Comparison of ENCODE assay signal across 16 cellular contexts in genomic region chr5:171714851-171715250, GRCh38.
DNase-seq lines count a peak whose midpoint lies in the region; ATAC-seq and TF ChIP-seq lines count a peak whose summit lies in the region.
"Had no signal": no experiment of that assay in that cellular context is flagged by ENCODE, and none has a peak within 500 bp of the region (broad histone marks: within the 10 kb centered on the region; RNA-seq: fewer than 3 reads in every experiment).

No MANE protein-coding gene starts in this region.

- peaks cover 3% of the 10 kb centered on the region for H3K9me3 Mint-ChIP-seq in endodermal cell
- peaks cover 4% of the 10 kb centered on the region for H3K9me3 Mint-ChIP-seq in osteocyte (ENCODE audit: unreplicated experiment)
- peaks cover 0 to 3% of the 10 kb centered on the region in 2 donors for H3K9me3 Mint-ChIP-seq in activated T-cell treated with anti-CD3 and anti-CD28 coated beads, Interleukin-2, amount 50 U/mL, for 72 hours
- H3K9me3 Mint-ChIP-seq: CD4-positive, alpha-beta T cell; GM23338; HFFc6 had no signal

- ATAC-seq in Right ventricle myocardium inferior (no peak), HG03097 (IDR thresholded peaks at IDR 0.05; ENCODE audit: low FRiP score, unreplicated experiment) (no peak)
- no peak for ATAC-seq in activated T-cell treated with anti-CD3 and anti-CD28 coated beads, Interleukin-2, amount 50 U/mL, for 72 hours (replicated peaks in 1 of 2)
- ATAC-seq: GM23338, HCT116 had no signal

- TF ChIP-seq CTCF in right atrium auricular region (IDR thresholded peaks at IDR 0.05) (no peak), endodermal cell (conservative IDR thresholded peaks at IDR 0.05) (no peak), osteocyte (IDR thresholded peaks at IDR 0.05) (no peak), GM13977 (IDR thresholded peaks at IDR 0.05; ENCODE audit: extremely low read depth, insufficient read depth, missing control alignments) (no peak)

- no peaks in the 10 kb centered on the region for H3K27me3 ChIP-seq in right atrium auricular region
- no peaks in the 10 kb centered on the region for H3K27me3 ChIP-seq in endodermal cell (ENCODE audit: control insufficient read depth, insufficient read depth, low read length, poor library complexity, severe bottlenecking)

- peak; percentile 36 for DNase-seq in right atrium auricular region (ENCODE audit: low spot score)
- no peak for DNase-seq in Right ventricle myocardium inferior (ENCODE audit: missing footprints)
- peak; percentile 24 for DNase-seq in endodermal cell
- peak; percentile 65 for DNase-seq in osteocyte (ENCODE audit: extremely low spot score, unreplicated experiment)
- no peak for DNase-seq in activated T-cell treated with anti-CD3 and anti-CD28 coated beads, Interleukin-2, amount 50 U/mL, for 72 hours
- DNase-seq in GM13977 (ENCODE audit: low spot score), result no peak
- DNase-seq: ACHN; BE2C; Caco-2; CD4-positive, alpha-beta T cell; HFFc6; IMR-90 had no signal

- WGBS in endodermal cell (ENCODE audit: insufficient coverage in 1 of 2, insufficient read length in 1 of 2), 2 experiments, result 94 to 100% methylated on average over 1 of the region's 1 CpG

- in situ Hi-C loops in GM13977 (cut with MboI; ENCODE audit: low pct_unique_long_range_greater_than_20kb, low sequenced_read_pairs, unreplicated experiment), result no loop called here

- H3K4me3 Mint-ChIP-seq in endodermal cell, result no peak overlapping the region
- no peak overlapping the region for H3K4me3 Mint-ChIP-seq in osteocyte (ENCODE audit: unreplicated experiment)
- no peak overlapping the region for H3K4me3 Mint-ChIP-seq in activated T-cell treated with anti-CD3 and anti-CD28 coated beads, Interleukin-2, amount 50 U/mL, for 72 hours
- H3K4me3 Mint-ChIP-seq: CD4-positive, alpha-beta T cell; GM23338; HFFc6 had no signal

- H3K27me3 Mint-ChIP-seq in endodermal cell (ENCODE audit: insufficient read depth) (peaks cover 9% of the 10 kb centered on the region), osteocyte (ENCODE audit: unreplicated experiment) (peaks cover 48% of the 10 kb centered on the region)
- peaks cover 15% of the 10 kb centered on the region for H3K27me3 Mint-ChIP-seq in activated T-cell treated with anti-CD3 and anti-CD28 coated beads, Interleukin-2, amount 50 U/mL, for 72 hours (ENCODE audit: low read depth)

- H3K36me3 Mint-ChIP-seq in endodermal cell (ENCODE audit: low read depth) (no peaks in the 10 kb centered on the region), osteocyte (ENCODE audit: unreplicated experiment) (no peaks in the 10 kb centered on the region)
- H3K36me3 Mint-ChIP-seq in activated T-cell treated with anti-CD3 and anti-CD28 coated beads, Interleukin-2, amount 50 U/mL, for 72 hours (ENCODE audit: insufficient read depth in 2 of 2), result no peaks in the 10 kb centered on the region

- no peaks in the 10 kb centered on the region for H3K36me3 ChIP-seq in right atrium auricular region
- H3K36me3 ChIP-seq in endodermal cell (ENCODE audit: control insufficient read depth, insufficient read depth, low read length), result no peaks in the 10 kb centered on the region
- H3K36me3 ChIP-seq: BE2C had no signal

- H3K9me3 ChIP-seq in right atrium auricular region, result no peaks in the 10 kb centered on the region
- H3K9me3 ChIP-seq in endodermal cell (ENCODE audit: control insufficient read depth, low read length), result peaks cover 8% of the 10 kb centered on the region
- H3K9me3 ChIP-seq: BE2C had no signal

- no peak overlapping the region for H3K27ac Mint-ChIP-seq in endodermal cell
- no peak overlapping the region for H3K27ac Mint-ChIP-seq in osteocyte (ENCODE audit: unreplicated experiment)
- no peak overlapping the region for H3K27ac Mint-ChIP-seq in activated T-cell treated with anti-CD3 and anti-CD28 coated beads, Interleukin-2, amount 50 U/mL, for 72 hours
- H3K27ac Mint-ChIP-seq: CD4-positive, alpha-beta T cell; GM23338; HFFc6 had no signal

- H3K9ac ChIP-seq in endodermal cell (ENCODE audit: extremely low read depth, low read length, poor library complexity, severe bottlenecking), result no peak overlapping the region

- intact Hi-C loops in Right ventricle myocardium inferior (cut with DNase I), result no loop called here

- peaks cover 1% of the 10 kb centered on the region for H3K4me1 Mint-ChIP-seq in endodermal cell
- H3K4me1 Mint-ChIP-seq in osteocyte (ENCODE audit: unreplicated experiment), result no peaks in the 10 kb centered on the region
- H3K4me1 Mint-ChIP-seq in activated T-cell treated with anti-CD3 and anti-CD28 coated beads, Interleukin-2, amount 50 U/mL, for 72 hours (ENCODE audit: low read depth), result no peaks in the 10 kb centered on the region

- H3K4me3 ChIP-seq in right atrium auricular region (no peak overlapping the region), endodermal cell (ENCODE audit: low read length) (no peak overlapping the region)
- H3K4me3 ChIP-seq: GM23338 had no signal

- H3K27ac ChIP-seq in right atrium auricular region (no peak overlapping the region), endodermal cell (ENCODE audit: low read depth, low read length) (no peak overlapping the region)
- H3K27ac ChIP-seq: C4-2B had no signal

- peaks cover 0 to 7% of the 10 kb centered on the region in 2 donors for H3K4me1 ChIP-seq in right atrium auricular region
- H3K4me1 ChIP-seq in endodermal cell (ENCODE audit: control insufficient read depth, insufficient read depth, low read length), result no peaks in the 10 kb centered on the region
- H3K4me1 ChIP-seq: BE2C, Caco-2 had no signal

Comparison
In these comparisons a context has a peak if more than half of its experiments do, and no peak if none do; other contexts are left out.
1. DNase-seq: peak in right atrium auricular region (single experiment), endodermal cell (single experiment) and osteocyte (single experiment); none in Right ventricle myocardium inferior (single experiment), activated T-cell treated with anti-CD3 and anti-CD28 coated beads, Interleukin-2, amount 50 U/mL, for 72 hours (0 of 2) and GM13977 (single experiment).